In genomic region chr1:34796990-34797389, GRCh38 we compare ENCODE assay signal across 13 cellular contexts. TPM values are rescaled to one million over a fixed set of nuclear protein-coding genes. Genes with fewer than 3 reads are reported as not detected.
DNase-seq lines count a peak whose midpoint lies in the region; ATAC-seq and TF ChIP-seq lines count a peak whose summit lies in the region.
"Had no signal": no experiment of that assay in that cellular context is flagged by ENCODE, and none has a peak within 500 bp of the region (broad histone marks: within the 10 kb centered on the region; RNA-seq: fewer than 3 reads in every experiment).

No MANE protein-coding gene starts in this region.

- H3K9me3 ChIP-seq in heart right ventricle (no peaks in the 10 kb centered on the region), esophagus muscularis mucosa (no peaks in the 10 kb centered on the region), upper lobe of right lung (no peaks in the 10 kb centered on the region), ovary (no peaks in the 10 kb centered on the region)
- H3K9me3 ChIP-seq: prostate gland had no signal

- peaks cover 7 to 47% (median 16%) of the 10 kb centered on the region in 9 donors for H3K4me1 ChIP-seq in heart right ventricle
- H3K4me1 ChIP-seq in esophagus muscularis mucosa, result peaks cover 4 to 13% (median 10%) of the 10 kb centered on the region in 4 donors
- H3K4me1 ChIP-seq in upper lobe of right lung, result no peaks in the 10 kb centered on the region
- H3K4me1 ChIP-seq in ovary (ENCODE audit: insufficient read depth), result peaks cover 6% of the 10 kb centered on the region
- H3K4me1 ChIP-seq: prostate gland had no signal

- no peak for TF ChIP-seq EP300 in esophagus muscularis mucosa (IDR thresholded peaks at IDR 0.05)
- no peak for TF ChIP-seq EP300 in ovary (IDR thresholded peaks at IDR 0.05)

- H3K27ac ChIP-seq in heart right ventricle (peak overlapping the region in 9 of 10 donors; percentile 46 to 92 (median 50)), esophagus muscularis mucosa (replicated peaks in 1 of 4) (peak overlapping the region in 1 of 4 donors; percentile 30), upper lobe of right lung (no peak overlapping the region), ovary (no peak overlapping the region)
- H3K27ac ChIP-seq: prostate gland had no signal

- ATAC-seq in heart right ventricle (no peak), left cardiac atrium (no peak), HG02852 (IDR thresholded peaks at IDR 0.05; ENCODE audit: unreplicated experiment) (peak; percentile 67), upper lobe of right lung (no peak)
- ATAC-seq: T-cell had no signal

- intact Hi-C loops in heart right ventricle (cut with DNase I), result loop anchor here in 1 of 10 donors (5.0 kb wide), 1 partner anchor 770 kb away; no protein-coding TSS in a partner anchor
- intact Hi-C loops in left cardiac atrium (cut with DNase I), result no loop called here
- intact Hi-C loops in esophagus muscularis mucosa (cut with DNase I), result no loop called here
- intact Hi-C loops in upper lobe of right lung (cut with DNase I), result no loop called here
- intact Hi-C loops in ovary (cut with DNase I), result no loop called here

- 77 to 85% methylated on average over 6 of the region's 6 CpGs for WGBS in heart right ventricle, 2 donors
- 77% methylated on average over 6 of the region's 6 CpGs for WGBS in esophagus muscularis mucosa
- WGBS in ovary, 3 donors, result 80 to 93% (median 89%) methylated on average over 6 of the region's 6 CpGs

- H3K27me3 ChIP-seq in heart right ventricle, result peaks cover 0 to 16% (median 0%) of the 10 kb centered on the region in 7 donors
- peaks cover 0 to 33% (median 4%) of the 10 kb centered on the region in 4 donors for H3K27me3 ChIP-seq in esophagus muscularis mucosa
- peaks cover 8% of the 10 kb centered on the region for H3K27me3 ChIP-seq in upper lobe of right lung
- no peaks in the 10 kb centered on the region for H3K27me3 ChIP-seq in ovary

- DNase-seq in heart right ventricle (no peak), left cardiac atrium (no peak), esophagus muscularis mucosa (ENCODE audit: extremely low spot score) (no peak), upper lobe of right lung (no peak), ovary (no peak), NCI-H1105 (lab: John Stamatoyannopoulos, UW) (no peak), iPS-NIHi11 (ENCODE audit: low spot score) (no peak)
- DNase-seq: activated CD4-positive, alpha-beta T cell treated with anti-CD3 and anti-CD28 coated beads, Interleukin-2, amount 50 U/mL, for 4 hours; NCI-H2171 treated with DMSO at 0.1 percent for 48 hours; T-cell had no signal

- no peak for TF ChIP-seq CTCF in heart right ventricle (IDR thresholded peaks at IDR 0.05)
- TF ChIP-seq CTCF in esophagus muscularis mucosa (IDR thresholded peaks at IDR 0.05), result no peak
- TF ChIP-seq CTCF in upper lobe of right lung (IDR thresholded peaks at IDR 0.05), result no peak
- TF ChIP-seq CTCF in ovary (IDR thresholded peaks at IDR 0.05), result no peak

- H3K4me3 ChIP-seq in heart right ventricle (peak overlapping the region in 9 of 10 donors; percentile 51 to 75 (median 61)), esophagus muscularis mucosa (peak overlapping the region; percentile 16 to 57 (median 45)), upper lobe of right lung (peak overlapping the region; percentile 49), ovary (no peak overlapping the region)
- H3K4me3 ChIP-seq: prostate gland had no signal

- TF ChIP-seq POLR2A in esophagus muscularis mucosa (IDR thresholded peaks at IDR 0.05; ENCODE audit: low read depth) (no peak), ovary (IDR thresholded peaks at IDR 0.05) (no peak)

- H3K36me3 ChIP-seq in heart right ventricle, result peaks cover 0 to 39% (median 4%) of the 10 kb centered on the region in 9 donors
- H3K36me3 ChIP-seq in esophagus muscularis mucosa, result peaks cover 0 to 40% (median 27%) of the 10 kb centered on the region in 4 donors
- no peaks in the 10 kb centered on the region for H3K36me3 ChIP-seq in upper lobe of right lung
- no peaks in the 10 kb centered on the region for H3K36me3 ChIP-seq in ovary
- H3K36me3 ChIP-seq: prostate gland had no signal

RNA-seq across cellular contexts. Expression of gene GJA4, which starts 4.2 kb away (rescaled TPM):
- 10 to 100 TPM in 9 of 10 donors, 1 to 10 TPM in 1; 9.0 to 37.8 (median 22.7) TPM for total RNA-seq in heart right ventricle
- 10 to 100 TPM; 20.3 to 50.1 TPM for polyA plus RNA-seq in heart right ventricle
- 10 to 100 TPM; 25.5 to 35.1 TPM for total RNA-seq in left cardiac atrium
- total RNA-seq in esophagus muscularis mucosa, result 10 to 100 TPM in 3 of 4 donors, 1 to 10 TPM in 1; 5.8 to 41.0 (median 28.0) TPM
- total RNA-seq in upper lobe of right lung, result 20.0 TPM
- 100 to 1,000 TPM in 1 of 7 donors, 10 to 100 TPM in 2, 1 to 10 TPM in 4; 4.9 to 149 (median 9.5) TPM for total RNA-seq in ovary
- polyA plus RNA-seq in ovary, result 10 to 100 TPM in 1 of 2 donors, 1 to 10 TPM in 1; 7.9 to 19.4 TPM
- total RNA-seq: T-cell had no signal

RNA-seq across cellular contexts. Expression of gene GJB3, which starts 16.0 kb away (rescaled TPM):
- total RNA-seq in heart right ventricle, result not detected
- polyA plus RNA-seq in heart right ventricle, result not detected
- total RNA-seq in left cardiac atrium, result not detected
- total RNA-seq in esophagus muscularis mucosa, result not detected
- total RNA-seq in upper lobe of right lung, result 0.81 TPM
- total RNA-seq in ovary, result 1 to 10 TPM in 1 of 7 donors, under 1 TPM in 3, not detected in 3; 0.23 to 1.7 (median 0.32) TPM
- not detected for polyA plus RNA-seq in ovary
- total RNA-seq: chondrocyte, T-cell had no signal

RNA-seq across cellular contexts. Expression of gene GJB4, which starts 37.5 kb away (rescaled TPM):
- total RNA-seq in heart right ventricle (not detected), left cardiac atrium (not detected), esophagus muscularis mucosa (not detected), upper lobe of right lung (not detected), ovary (not detected)
- polyA plus RNA-seq in heart right ventricle (not detected), ovary (not detected)
- total RNA-seq: chondrocyte, T-cell had no signal

RNA-seq across cellular contexts. Expression of gene GJB5, which starts 42.1 kb away (rescaled TPM):
- total RNA-seq in heart right ventricle, result not detected
- not detected for polyA plus RNA-seq in heart right ventricle
- total RNA-seq in left cardiac atrium, result not detected
- total RNA-seq in esophagus muscularis mucosa, result not detected
- total RNA-seq in upper lobe of right lung, result not detected
- total RNA-seq in ovary, result not detected
- polyA plus RNA-seq in ovary, result not detected
- total RNA-seq: chondrocyte, T-cell had no signal

Comparison
In these comparisons a context has a peak if more than half of its experiments do, and no peak if none do; other contexts are left out.
1. H3K27ac ChIP-seq: peak in heart right ventricle (9 of 10); none in upper lobe of right lung (single experiment) and ovary (0 of 2).